32 cellular contexts compared by ENCODE assay signal in the genomic region with DNA sequence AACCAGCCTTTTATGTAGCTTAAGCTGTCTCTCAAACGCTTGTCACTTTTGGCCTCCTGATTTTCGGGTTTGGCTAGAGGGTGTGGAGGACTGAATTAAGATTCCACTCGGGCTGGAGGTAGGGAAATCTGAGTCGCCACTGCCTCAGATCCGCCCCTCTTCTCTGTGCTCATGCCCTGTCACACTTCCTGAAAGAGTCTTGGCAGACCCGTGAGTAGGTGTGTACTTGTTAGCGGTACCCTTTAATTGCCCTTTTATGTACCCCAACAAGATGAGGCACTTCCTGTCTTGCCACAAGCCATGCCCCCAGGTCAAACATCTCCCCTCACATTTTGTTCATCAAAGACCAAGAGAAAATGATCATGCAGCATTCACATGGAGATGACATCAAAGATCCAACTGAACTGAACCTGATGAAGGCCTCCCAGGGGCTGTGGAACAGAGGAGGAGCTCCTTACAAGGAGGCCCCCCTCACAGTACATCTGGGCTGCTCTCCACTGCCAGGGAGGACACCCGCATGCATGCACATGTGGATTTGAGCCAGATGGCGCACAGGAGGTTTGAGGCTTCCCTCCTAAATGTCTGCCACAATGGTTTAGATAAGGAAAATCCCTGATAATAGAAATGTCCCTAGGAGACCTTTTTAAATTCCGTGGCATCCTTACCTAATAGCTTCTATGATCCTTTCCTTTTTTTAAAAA.
DNase-seq lines count a peak whose midpoint lies in the region; ATAC-seq and TF ChIP-seq lines count a peak whose summit lies in the region.
"Had no signal": no experiment of that assay in that cellular context is flagged by ENCODE, and none has a peak within 500 bp of the region (broad histone marks: within the 10 kb centered on the region; RNA-seq: fewer than 3 reads in every experiment).

No MANE protein-coding gene starts in this region.

- DNase-seq in EH (ENCODE audit: low read depth) (peak; percentile 2), GM23338 (ENCODE audit: low spot score) (peak; percentile 15), RPMI7951 (ENCODE audit: low read depth) (peak; percentile 34), epithelial cell of esophagus (ENCODE audit: low read depth) (peak; percentile 43), NCI-H146 (lab: John Stamatoyannopoulos, UW) (no peak)
- no peak for DNase-seq in stimulated activated CD4-positive, alpha-beta T cell treated with anti-CD3 and anti-CD28 coated beads, Interleukin-2, amount 100 ng/mL, for 24 hours
- DNase-seq: activated CD4-positive, alpha-beta memory T cell treated with anti-CD3 and anti-CD28 coated beads for 36 hours; activated CD4-positive, alpha-beta T cell treated with anti-CD3 and anti-CD28 coated beads for 1 hour; activated CD8-positive, alpha-beta memory T cell treated with anti-CD3 and anti-CD28 coated beads, Interleukin-2, amount 50 U/mL, for 48 hours; activated naive CD4-positive, alpha-beta T cell treated with anti-CD3 and anti-CD28 coated beads for 36 hours; brain microvascular endothelial cell; GF-D8; GOT3; kidney; left ventricle myocardium superior; MG63; midbrain; naive thymus-derived CD4-positive, alpha-beta T cell; NCI-H1105; NCI-H187 treated with DMSO at 0.1 percent for 48 hours; NCI-H526; SHP77; stimulated activated CD4-positive, alpha-beta T cell treated with anti-CD3 and anti-CD28 coated beads, Interleukin-4, amount 100 ng/mL, for 1 hour had no signal

- H4K20me1 ChIP-seq in GM23338 (replicated peaks; ENCODE audit: insufficient read depth): no peaks in the 10 kb centered on the region
- H4K20me1 ChIP-seq: BLaER1 had no signal

- no peak overlapping the region for H3K4me2 ChIP-seq in GM23338
- H3K4me2 ChIP-seq: BLaER1, PC-9 had no signal

- no peak overlapping the region for H3K4me3 Mint-ChIP-seq in GM23338
- H3K4me3 Mint-ChIP-seq: activated CD4-positive, alpha-beta memory T cell treated with anti-CD3 and anti-CD28 coated beads for 36 hours; activated naive CD4-positive, alpha-beta T cell treated with anti-CD3 and anti-CD28 coated beads for 36 hours; activated T-helper 1 cell treated with anti-CD3 and anti-CD28 coated beads, Interleukin-12 subunit alpha, Interleukin-12 subunit beta, Interleukin-2, Interleukin-4 antibody, amounts not matched to agents 30 ng/mL and 10 ng/mL and 1 ng/mL, durations not matched to agents 14 hours and 24 hours and 36 hours; naive thymus-derived CD4-positive, alpha-beta T cell; T-helper 2 cell treated with Interferon-gamma antibody and Interleukin-4, amounts not matched to agents 5 μg/mL and 100 μg/mL, for 36 hours had no signal

- no peaks in the 10 kb centered on the region for H3K9me3 Mint-ChIP-seq in GM23338
- H3K9me3 Mint-ChIP-seq: activated CD4-positive, alpha-beta memory T cell treated with anti-CD3 and anti-CD28 coated beads for 36 hours; activated naive CD4-positive, alpha-beta T cell treated with anti-CD3 and anti-CD28 coated beads for 36 hours; activated T-helper 1 cell treated with anti-CD3 and anti-CD28 coated beads, Interleukin-12 subunit alpha, Interleukin-12 subunit beta, Interleukin-2, Interleukin-4 antibody, amounts not matched to agents 30 ng/mL and 10 ng/mL and 1 ng/mL, durations not matched to agents 14 hours and 24 hours and 36 hours; naive thymus-derived CD4-positive, alpha-beta T cell; T-helper 2 cell treated with Interferon-gamma antibody and Interleukin-4, amounts not matched to agents 5 μg/mL and 100 μg/mL, for 36 hours had no signal

- no peaks in the 10 kb centered on the region; the same call in 2 of the 3 replicates for H3K4me1 Mint-ChIP-seq in GM23338
- H3K4me1 Mint-ChIP-seq: naive thymus-derived CD4-positive, alpha-beta T cell had no signal

- H3K36me3 ChIP-seq in GM23338 (ENCODE audit: insufficient read depth): no peaks in the 10 kb centered on the region
- H3K36me3 ChIP-seq: BLaER1, brain microvascular endothelial cell, MG63, tibial nerve had no signal

- no peak overlapping the region for H3K27ac Mint-ChIP-seq in GM23338
- H3K27ac Mint-ChIP-seq: activated CD4-positive, alpha-beta memory T cell treated with anti-CD3 and anti-CD28 coated beads for 36 hours; activated naive CD4-positive, alpha-beta T cell treated with anti-CD3 and anti-CD28 coated beads for 36 hours; activated T-helper 1 cell treated with anti-CD3 and anti-CD28 coated beads, Interleukin-12 subunit alpha, Interleukin-12 subunit beta, Interleukin-2, Interleukin-4 antibody, amounts not matched to agents 30 ng/mL and 10 ng/mL and 1 ng/mL, durations not matched to agents 14 hours and 24 hours and 36 hours; naive thymus-derived CD4-positive, alpha-beta T cell; progenitor cell of endocrine pancreas; T-helper 2 cell treated with Interferon-gamma antibody and Interleukin-4, amounts not matched to agents 5 μg/mL and 100 μg/mL, for 36 hours had no signal

- TF ChIP-seq CTCF in GM23338 (conservative IDR thresholded peaks at IDR 0.05; ENCODE audit: low read depth in 2 of 2) (no peak), epithelial cell of esophagus (IDR thresholded peaks at IDR 0.05; ENCODE audit: insufficient read depth, low read depth, low read length, missing control alignments) (no peak)

- no peak overlapping the region for H3K4me3 ChIP-seq in GM23338
- H3K4me3 ChIP-seq in epithelial cell of esophagus (ENCODE audit: low read length): no peak overlapping the region
- H3K4me3 ChIP-seq: BLaER1, MG63, PC-9, tibial nerve had no signal

- H3K79me2 ChIP-seq in GM23338 (replicated peaks; ENCODE audit: insufficient read depth): no peaks in the 10 kb centered on the region

- H3K9me2 ChIP-seq in GM23338 (ENCODE audit: insufficient read depth): peaks cover 1% of the 10 kb centered on the region; the same call in 1 of the 2 replicates

- peak overlapping the region; percentile 14; the same call in 1 of the 2 replicates for H2AFZ ChIP-seq in GM23338
- H2AFZ ChIP-seq: PC-9 had no signal

- H3F3A ChIP-seq in GM23338 (replicated peaks; ENCODE audit: low read depth): no peaks in the 10 kb centered on the region

- H3K27ac ChIP-seq in GM23338 (ENCODE audit: low read depth): no peak overlapping the region
- H3K27ac ChIP-seq: BLaER1, brain microvascular endothelial cell, epithelial cell of prostate, PC-9, tibial nerve had no signal

- peaks cover under 1% of the 10 kb centered on the region for H3K27me3 Mint-ChIP-seq in GM23338 (ENCODE audit: insufficient read depth, low read depth, poor library complexity)

- no peak for ATAC-seq in GM23338
- ATAC-seq in GM19395 (IDR thresholded peaks at IDR 0.05; ENCODE audit: unreplicated experiment): no peak
- ATAC-seq: naive thymus-derived CD4-positive, alpha-beta T cell; sciatic nerve had no signal

- no peaks in the 10 kb centered on the region for H3K36me3 Mint-ChIP-seq in GM23338 (ENCODE audit: low read depth)
- H3K36me3 Mint-ChIP-seq: activated CD4-positive, alpha-beta memory T cell treated with anti-CD3 and anti-CD28 coated beads for 36 hours; naive thymus-derived CD4-positive, alpha-beta T cell had no signal

- no peaks in the 10 kb centered on the region for H3K27me3 ChIP-seq in GM23338 (ENCODE audit: insufficient read depth)
- H3K27me3 ChIP-seq: BLaER1, MG63, tibial nerve had no signal

- H3K4me1 ChIP-seq in GM23338 (ENCODE audit: insufficient read depth): no peaks in the 10 kb centered on the region

TF ChIP-seq in GM23338, 12 proteins besides CTCF, POLR2A, EP300 and RAD21 (continues in another document):
- TF ChIP-seq, protein P1, sequence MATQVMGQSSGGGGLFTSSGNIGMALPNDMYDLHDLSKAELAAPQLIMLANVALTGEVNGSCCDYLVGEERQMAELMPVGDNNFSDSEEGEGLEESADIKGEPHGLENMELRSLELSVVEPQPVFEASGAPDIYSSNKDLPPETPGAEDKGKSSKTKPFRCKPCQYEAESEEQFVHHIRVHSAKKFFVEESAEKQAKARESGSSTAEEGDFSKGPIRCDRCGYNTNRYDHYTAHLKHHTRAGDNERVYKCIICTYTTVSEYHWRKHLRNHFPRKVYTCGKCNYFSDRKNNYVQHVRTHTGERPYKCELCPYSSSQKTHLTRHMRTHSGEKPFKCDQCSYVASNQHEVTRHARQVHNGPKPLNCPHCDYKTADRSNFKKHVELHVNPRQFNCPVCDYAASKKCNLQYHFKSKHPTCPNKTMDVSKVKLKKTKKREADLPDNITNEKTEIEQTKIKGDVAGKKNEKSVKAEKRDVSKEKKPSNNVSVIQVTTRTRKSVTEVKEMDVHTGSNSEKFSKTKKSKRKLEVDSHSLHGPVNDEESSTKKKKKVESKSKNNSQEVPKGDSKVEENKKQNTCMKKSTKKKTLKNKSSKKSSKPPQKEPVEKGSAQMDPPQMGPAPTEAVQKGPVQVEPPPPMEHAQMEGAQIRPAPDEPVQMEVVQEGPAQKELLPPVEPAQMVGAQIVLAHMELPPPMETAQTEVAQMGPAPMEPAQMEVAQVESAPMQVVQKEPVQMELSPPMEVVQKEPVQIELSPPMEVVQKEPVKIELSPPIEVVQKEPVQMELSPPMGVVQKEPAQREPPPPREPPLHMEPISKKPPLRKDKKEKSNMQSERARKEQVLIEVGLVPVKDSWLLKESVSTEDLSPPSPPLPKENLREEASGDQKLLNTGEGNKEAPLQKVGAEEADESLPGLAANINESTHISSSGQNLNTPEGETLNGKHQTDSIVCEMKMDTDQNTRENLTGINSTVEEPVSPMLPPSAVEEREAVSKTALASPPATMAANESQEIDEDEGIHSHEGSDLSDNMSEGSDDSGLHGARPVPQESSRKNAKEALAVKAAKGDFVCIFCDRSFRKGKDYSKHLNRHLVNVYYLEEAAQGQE (IDR thresholded peaks at IDR 0.05; ENCODE audit: unreplicated experiment): no peak
- TF ChIP-seq NANOG (IDR thresholded peaks at IDR 0.05; ENCODE audit: borderline replicate concordance) (no peak), POLR2AphosphoS5 (IDR thresholded peaks at IDR 0.05; ENCODE audit: low read depth) (no peak), EZH2phosphoT487 (IDR thresholded peaks at IDR 0.05; ENCODE audit: unreplicated experiment) (no peak), ZNF331 (CRISPR knock-in tag; IDR thresholded peaks at IDR 0.05; ENCODE audit: low read depth) (no peak)
- TF ChIP-seq, protein P2, sequence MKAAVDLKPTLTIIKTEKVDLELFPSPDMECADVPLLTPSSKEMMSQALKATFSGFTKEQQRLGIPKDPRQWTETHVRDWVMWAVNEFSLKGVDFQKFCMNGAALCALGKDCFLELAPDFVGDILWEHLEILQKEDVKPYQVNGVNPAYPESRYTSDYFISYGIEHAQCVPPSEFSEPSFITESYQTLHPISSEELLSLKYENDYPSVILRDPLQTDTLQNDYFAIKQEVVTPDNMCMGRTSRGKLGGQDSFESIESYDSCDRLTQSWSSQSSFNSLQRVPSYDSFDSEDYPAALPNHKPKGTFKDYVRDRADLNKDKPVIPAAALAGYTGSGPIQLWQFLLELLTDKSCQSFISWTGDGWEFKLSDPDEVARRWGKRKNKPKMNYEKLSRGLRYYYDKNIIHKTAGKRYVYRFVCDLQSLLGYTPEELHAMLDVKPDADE (IDR thresholded peaks at IDR 0.05): no peak

Comparison
In these comparisons a context has a peak if more than half of its experiments do, and no peak if none do; other contexts are left out.
1. DNase-seq: peak in EH (single experiment), GM23338 (single experiment), RPMI7951 (single experiment) and epithelial cell of esophagus (single experiment); none in stimulated activated CD4-positive, alpha-beta T cell treated with anti-CD3 and anti-CD28 coated beads, Interleukin-2, amount 100 ng/mL, for 24 hours (0 of 2) and NCI-H146 (single experiment).